Comparison of ENCODE assay signal across 11 cellular contexts in genomic region chr6:41938590-41938989, GRCh38. TPM values are rescaled to one million over a fixed set of nuclear protein-coding genes. Genes with fewer than 3 reads are reported as not detected.
DNase-seq lines count a peak whose midpoint lies in the region; ATAC-seq and TF ChIP-seq lines count a peak whose summit lies in the region.
"Had no signal": no experiment of that assay in that cellular context is flagged by ENCODE, and none has a peak within 500 bp of the region (broad histone marks: within the 10 kb centered on the region; RNA-seq: fewer than 3 reads in every experiment).

No MANE protein-coding gene starts in this region.

- DNase-seq in heart left ventricle, result no peak
- no peak for DNase-seq in Right ventricle myocardium superior
- DNase-seq in activated naive CD8-positive, alpha-beta T cell treated with anti-CD3 and anti-CD28 coated beads, Interleukin-2, amount 50 U/mL, for 24 hours, result no peak
- no peak for DNase-seq in mesothelial cell of epicardium (ENCODE audit: low spot score in 2 of 2, unreplicated experiment in 2 of 2)
- no peak for DNase-seq in upper lobe of left lung
- no peak for DNase-seq in stimulated activated CD4-positive, alpha-beta T cell treated with anti-CD3 and anti-CD28 coated beads, Interleukin-4, amount 100 ng/mL, for 4 hours
- no peak for DNase-seq in NCI-H146 treated with DMSO at 0.1 percent for 48 hours (lab: John Stamatoyannopoulos, UW; ENCODE audit: unreplicated experiment)
- DNase-seq: amniotic stem cell; NCI-H146; stimulated activated CD4-positive, alpha-beta T cell treated with anti-CD3 and anti-CD28 coated beads, Interleukin-12 subunit alpha, Interleukin-12 subunit beta, amount 100 ng/mL, for 4 hours had no signal

- TF ChIP-seq CTCF in heart left ventricle (IDR thresholded peaks at IDR 0.05) (no peak), mesothelial cell of epicardium (IDR thresholded peaks at IDR 0.05; ENCODE audit: unreplicated experiment) (no peak), upper lobe of left lung (IDR thresholded peaks at IDR 0.05) (no peak)

- WGBS in heart left ventricle, 4 donors, result 49 to 76% (median 62%) methylated on average over 3 to 4 of the region's 4 CpGs
- WGBS in upper lobe of left lung, 2 donors, result 49 to 71% methylated on average over 2 to 4 of the region's 4 CpGs

- H3K27ac ChIP-seq in heart left ventricle (peak overlapping the region; percentile 54 to 95 (median 86)), upper lobe of left lung (peak overlapping the region; percentile 85 to 93 (median 88))

- H3K27me3 ChIP-seq in heart left ventricle, result no peaks in the 10 kb centered on the region
- no peaks in the 10 kb centered on the region for H3K27me3 ChIP-seq in upper lobe of left lung

- no peaks in the 10 kb centered on the region for H3K9me3 Mint-ChIP-seq in activated naive CD8-positive, alpha-beta T cell treated with anti-CD3 and anti-CD28 coated beads, Interleukin-2, amount 50 U/mL, for 24 hours
- no peaks in the 10 kb centered on the region for H3K9me3 Mint-ChIP-seq in mesothelial cell of epicardium

- peaks cover 53% of the 10 kb centered on the region for H3K36me3 Mint-ChIP-seq in activated naive CD8-positive, alpha-beta T cell treated with anti-CD3 and anti-CD28 coated beads, Interleukin-2, amount 50 U/mL, for 24 hours (ENCODE audit: low read depth)
- peaks cover 9% of the 10 kb centered on the region for H3K36me3 Mint-ChIP-seq in mesothelial cell of epicardium

- ATAC-seq in heart left ventricle, result no peak
- ATAC-seq in Right ventricle myocardium superior (ENCODE audit: poor library complexity), result no peak
- ATAC-seq in activated naive CD8-positive, alpha-beta T cell treated with anti-CD3 and anti-CD28 coated beads, Interleukin-2, amount 50 U/mL, for 24 hours, result no peak
- no peak for ATAC-seq in upper lobe of left lung (ENCODE audit: low FRiP score in 2 of 2)
- no peak for ATAC-seq in HG03095 (IDR thresholded peaks at IDR 0.05; ENCODE audit: unreplicated experiment)

- H3K9me3 ChIP-seq in heart left ventricle, result no peaks in the 10 kb centered on the region
- H3K9me3 ChIP-seq in upper lobe of left lung, result no peaks in the 10 kb centered on the region

- no peaks in the 10 kb centered on the region for H3K27me3 Mint-ChIP-seq in activated naive CD8-positive, alpha-beta T cell treated with anti-CD3 and anti-CD28 coated beads, Interleukin-2, amount 50 U/mL, for 24 hours
- H3K27me3 Mint-ChIP-seq in mesothelial cell of epicardium (ENCODE audit: low read depth), result no peaks in the 10 kb centered on the region

- H3K36me3 ChIP-seq in heart left ventricle (peaks cover 0 to 51% (median 30%) of the 10 kb centered on the region in 9 donors), upper lobe of left lung (peaks cover 18 to 38% (median 28%) of the 10 kb centered on the region in 4 donors)

- peak overlapping the region; percentile 97 for H3K4me3 Mint-ChIP-seq in activated naive CD8-positive, alpha-beta T cell treated with anti-CD3 and anti-CD28 coated beads, Interleukin-2, amount 50 U/mL, for 24 hours
- H3K4me3 Mint-ChIP-seq in mesothelial cell of epicardium, result peak overlapping the region; percentile 83

- TF ChIP-seq POLR2A in heart left ventricle (IDR thresholded peaks at IDR 0.05) (no peak), upper lobe of left lung (IDR thresholded peaks at IDR 0.05) (no peak)

- no peak for TF ChIP-seq EP300 in upper lobe of left lung (IDR thresholded peaks at IDR 0.05)

- H3K4me1 ChIP-seq in heart left ventricle (peaks cover 7 to 81% (median 52%) of the 10 kb centered on the region in 12 donors), upper lobe of left lung (peaks cover 61 to 85% (median 78%) of the 10 kb centered on the region in 4 donors)

- peaks cover 78% of the 10 kb centered on the region for H3K4me1 Mint-ChIP-seq in activated naive CD8-positive, alpha-beta T cell treated with anti-CD3 and anti-CD28 coated beads, Interleukin-2, amount 50 U/mL, for 24 hours
- peaks cover 44% of the 10 kb centered on the region for H3K4me1 Mint-ChIP-seq in mesothelial cell of epicardium

- H3K4me3 ChIP-seq in heart left ventricle, result peak overlapping the region in 2 of 12 donors; percentile 93 to 99
- H3K4me3 ChIP-seq in upper lobe of left lung, result peak overlapping the region in 2 of 4 donors; percentile 89 to 94

- peak overlapping the region; percentile 95 for H3K27ac Mint-ChIP-seq in activated naive CD8-positive, alpha-beta T cell treated with anti-CD3 and anti-CD28 coated beads, Interleukin-2, amount 50 U/mL, for 24 hours
- peak overlapping the region; percentile 94 for H3K27ac Mint-ChIP-seq in mesothelial cell of epicardium

- intact Hi-C loops in heart left ventricle (cut with DNase I) (loop anchor here in 7 of 10 donors (5.0 to 10.0 kb wide), 4 partner anchors 91 to 151 kb away; partner anchors contain the start of gene TOMM6 (in 5 of the 7)), Right ventricle myocardium superior (cut with DNase I) (loop anchor here (5.0 kb wide), 1 partner anchor 151 kb away; the partner anchor contains the start of gene TOMM6)

RNA-seq across cellular contexts. Expression of gene CCND3, which starts 3.0 kb away (rescaled TPM):
- total RNA-seq in heart left ventricle (100 to 1,000 TPM in 2 of 9 donors, 10 to 100 TPM in 7; 33.9 to 116 (median 46.2) TPM), Right ventricle myocardium superior (42.3 TPM), mesothelial cell of epicardium (37.2 to 42.0 TPM (median 39.5 TPM) in 3 replicates), upper lobe of left lung (100 to 1,000 TPM; 138 to 305 (median 211) TPM)
- polyA plus RNA-seq in heart left ventricle, result 10 to 100 TPM; 47.1 to 78.1 TPM

RNA-seq across cellular contexts. Expression of gene BYSL, which starts 17.3 kb away (rescaled TPM):
- total RNA-seq in heart left ventricle (10 to 100 TPM in 4 of 9 donors, 1 to 10 TPM in 5; 4.5 to 15.3 (median 9.2) TPM), Right ventricle myocardium superior (9.0 TPM), mesothelial cell of epicardium (32.7 to 36.5 TPM (median 32.8 TPM) in 3 replicates), upper lobe of left lung (10 to 100 TPM in 3 of 6 donors, 1 to 10 TPM in 3; 5.6 to 20.9 (median 12.5) TPM)
- polyA plus RNA-seq in heart left ventricle, result 10 to 100 TPM in 1 of 2 donors, 1 to 10 TPM in 1; 5.0 to 26.3 TPM

RNA-seq across cellular contexts. Expression of gene MED20, which starts 17.7 kb away (rescaled TPM):
- total RNA-seq in heart left ventricle (10 to 100 TPM; 13.5 to 25.5 (median 16.9) TPM), Right ventricle myocardium superior (19.8 TPM), mesothelial cell of epicardium (24.1 to 25.1 TPM (median 25.1 TPM) in 3 replicates), upper lobe of left lung (10 to 100 TPM in 5 of 6 donors, 1 to 10 TPM in 1; 6.4 to 19.9 (median 15.3) TPM)
- 10 to 100 TPM in 1 of 2 donors, 1 to 10 TPM in 1; 9.3 to 18.5 TPM for polyA plus RNA-seq in heart left ventricle

RNA-seq across cellular contexts. Expression of gene USP49, which starts 43.4 kb away (rescaled TPM):
- total RNA-seq in heart left ventricle (1 to 10 TPM; 1.2 to 3.4 (median 2.4) TPM), Right ventricle myocardium superior (1.2 TPM), mesothelial cell of epicardium (12.0 to 13.8 TPM (median 12.1 TPM) in 3 replicates), upper lobe of left lung (10 to 100 TPM in 2 of 6 donors, 1 to 10 TPM in 4; 2.7 to 16.8 (median 4.3) TPM)
- 1 to 10 TPM in 1 of 2 donors, under 1 TPM in 1; 0.87 to 1.1 TPM for polyA plus RNA-seq in heart left ventricle
